Comparison of ENCODE assay signal across 14 cellular contexts in genomic region chr2:467892-468630, GRCh38.
DNase-seq lines count a peak whose midpoint lies in the region; ATAC-seq and TF ChIP-seq lines count a peak whose summit lies in the region.
"Had no signal": no experiment of that assay in that cellular context is flagged by ENCODE, and none has a peak within 500 bp of the region (broad histone marks: within the 10 kb centered on the region; RNA-seq: fewer than 3 reads in every experiment).

No MANE protein-coding gene starts in this region.

- peak overlapping the region; percentile 83 to 85 for H3K4me3 Mint-ChIP-seq in stimulated activated naive B cell treated with anti-CD40 and anti-IgM and Interleukin-4, amounts not matched to agents 10 μg/mL and 1 μg/mL and 100 μg/mL, for 72 hours
- H3K4me3 Mint-ChIP-seq in HFFc6 = no peak overlapping the region

- WGBS in SK-N-SH (ENCODE audit: low lambda C conversion rate) = 27% methylated on average over 43 of the region's 69 CpGs
- 7% methylated on average over 64 of the region's 69 CpGs for WGBS in mesenchymal stem cell

- no peaks in the 10 kb centered on the region for H3K27me3 ChIP-seq in SK-N-SH (ENCODE audit: insufficient read depth)
- peaks cover 20 to 33% of the 10 kb centered on the region in 2 experiments for H3K27me3 ChIP-seq in mesenchymal stem cell (ENCODE audit: control insufficient read depth in 1 of 2, insufficient read depth in 1 of 2, low read length in 2 of 2)

- H3K4me2 ChIP-seq in SK-N-SH = no peak overlapping the region
- peak overlapping the region; percentile 84 for H3K4me2 ChIP-seq in mesenchymal stem cell (ENCODE audit: low read length, poor library complexity, severe bottlenecking)

- H3K27me3 Mint-ChIP-seq in stimulated activated naive B cell treated with anti-CD40 and anti-IgM and Interleukin-4, amounts not matched to agents 10 μg/mL and 1 μg/mL and 100 μg/mL, for 72 hours = peaks cover 21 to 27% of the 10 kb centered on the region in 2 donors
- no peaks in the 10 kb centered on the region; the same call in 1 of the 2 replicates for H3K27me3 Mint-ChIP-seq in HFFc6 (ENCODE audit: insufficient read depth)

- H3K36me3 ChIP-seq in SK-N-SH (replicated peaks in 1 of 2; ENCODE audit: control insufficient read depth in 1 of 2, insufficient read depth in 2 of 2, low read length in 1 of 2) (no peaks in the 10 kb centered on the region), mesenchymal stem cell (ENCODE audit: control insufficient read depth in 1 of 2, insufficient read depth in 2 of 2, low read depth in 1 of 2, low read length in 2 of 2) (no peaks in the 10 kb centered on the region)
- H3K36me3 ChIP-seq: HAP-1 had no signal

- no peak overlapping the region for H4K8ac ChIP-seq in mesenchymal stem cell (ENCODE audit: low read length)

- no peak overlapping the region for H4K91ac ChIP-seq in mesenchymal stem cell (ENCODE audit: low read length)

- H3K27ac ChIP-seq in SK-N-SH (ENCODE audit: low read depth in 2 of 2, low read length in 1 of 2) = no peak overlapping the region
- H3K27ac ChIP-seq in mesenchymal stem cell (ENCODE audit: low read length, poor library complexity, severe bottlenecking) = no peak overlapping the region
- H3K27ac ChIP-seq: 22Rv1 had no signal

- no peaks in the 10 kb centered on the region for H4K20me1 ChIP-seq in SK-N-SH (ENCODE audit: insufficient read depth)

- H2BK12ac ChIP-seq in mesenchymal stem cell (ENCODE audit: low read length in 2 of 2) = no peak overlapping the region

- no peaks in the 10 kb centered on the region for H3K79me1 ChIP-seq in mesenchymal stem cell (replicated peaks; ENCODE audit: low read length, poor library complexity, severe bottlenecking)

- peaks cover 17 to 41% of the 10 kb centered on the region in 2 donors for H3K4me1 Mint-ChIP-seq in stimulated activated naive B cell treated with anti-CD40 and anti-IgM and Interleukin-4, amounts not matched to agents 10 μg/mL and 1 μg/mL and 100 μg/mL, for 72 hours
- no peaks in the 10 kb centered on the region for H3K4me1 Mint-ChIP-seq in HFFc6 (ENCODE audit: low read depth)

- ATAC-seq in SK-N-SH treated with all-trans-retinoic acid at 6 μM for 48 hours (no peak), GM18867 (IDR thresholded peaks at IDR 0.05; ENCODE audit: unreplicated experiment) (no peak)
- ATAC-seq in stimulated activated naive B cell treated with anti-CD40 and anti-IgM and Interleukin-4, amounts not matched to agents 10 μg/mL and 1 μg/mL and 100 μg/mL, for 72 hours (replicated peaks) = peak; percentile 16 to 19

- H2BK5ac ChIP-seq in mesenchymal stem cell (ENCODE audit: low read depth, low read length, poor library complexity, severe bottlenecking) = no peak overlapping the region

- H3K9me3 ChIP-seq in SK-N-SH (0 out of 2 replicates have a peak, but pooled peaks cover 4% of the 10 kb centered on the region), mesenchymal stem cell (ENCODE audit: control insufficient read depth, low read length) (no peaks in the 10 kb centered on the region)
- H3K9me3 ChIP-seq: HAP-1 had no signal

- H3K9me3 Mint-ChIP-seq in stimulated activated naive B cell treated with anti-CD40 and anti-IgM and Interleukin-4, amounts not matched to agents 10 μg/mL and 1 μg/mL and 100 μg/mL, for 72 hours = peaks cover 0 to 4% of the 10 kb centered on the region in 2 donors
- H3K9me3 Mint-ChIP-seq in HFFc6 = peaks cover 43% of the 10 kb centered on the region

- peak; percentile 76 for DNase-seq in SK-N-SH
- DNase-seq in ecto neural progenitor cell (ENCODE audit: low spot score) = peak; percentile 53
- DNase-seq in mesenchymal stem cell = no peak
- DNase-seq in stimulated activated naive B cell treated with anti-CD40 and anti-IgM and Interleukin-4, amounts not matched to agents 10 μg/mL and 1 μg/mL and 100 μg/mL, for 72 hours = no peak
- DNase-seq in foreskin fibroblast = no peak
- DNase-seq in HFFc6 = no peak
- DNase-seq: erythroblast, GDM1, NCI-H2171, substantia nigra had no signal

- H2AFZ ChIP-seq in SK-N-SH (ENCODE audit: low read depth) = no peak overlapping the region
- H2AFZ ChIP-seq in mesenchymal stem cell (ENCODE audit: low read depth, low read length) = no peak overlapping the region

- no peak for TF ChIP-seq EP300 in SK-N-SH (IDR thresholded peaks at IDR 0.05; ENCODE audit: borderline replicate concordance in 1 of 2, low read depth in 1 of 2, low read length in 1 of 2)

- peaks cover 0 to 2% of the 10 kb centered on the region in 2 experiments; a peak in 1 of 4 replicates for H3K4me1 ChIP-seq in SK-N-SH (ENCODE audit: control insufficient read depth in 1 of 2, insufficient read depth in 2 of 2, low read depth in 1 of 2, low read length in 1 of 2)
- H3K4me1 ChIP-seq in mesenchymal stem cell (ENCODE audit: control insufficient read depth, insufficient read depth, low read depth, low read length) = peaks cover 11% of the 10 kb centered on the region
- H3K4me1 ChIP-seq: HAP-1 had no signal

- H3K9me2 ChIP-seq in SK-N-SH = no peaks in the 10 kb centered on the region

- no peak for TF ChIP-seq RAD21 in SK-N-SH (IDR thresholded peaks at IDR 0.05; ENCODE audit: low read length)

- no peaks in the 10 kb centered on the region for H3F3A ChIP-seq in SK-N-SH (replicated peaks; ENCODE audit: insufficient read depth)

- H3K4me3 ChIP-seq in SK-N-SH (ENCODE audit: low read depth in 2 of 2, low read length in 1 of 2) (peak overlapping the region in 1 of 2 experiments; percentile 30; a peak in 1 of 4 replicates), mesenchymal stem cell (ENCODE audit: insufficient read depth in 1 of 2, low read depth in 1 of 2, low read length in 2 of 2) (peak overlapping the region in 1 of 2 experiments; percentile 50), foreskin fibroblast (ENCODE audit: low read depth in 1 of 2, low read length in 2 of 2) (no peak overlapping the region)
- H3K4me3 ChIP-seq: HAP-1 had no signal

- POLR2A ChIA-PET in SK-N-SH (lab: Yijun Ruan, JAX) = no interaction called here

- no peak overlapping the region for H2BK120ac ChIP-seq in mesenchymal stem cell (ENCODE audit: low read depth, low read length)

- no peak overlapping the region for H3K4ac ChIP-seq in mesenchymal stem cell (ENCODE audit: low read depth in 1 of 2, low read length in 2 of 2)

- H3K36me3 Mint-ChIP-seq in stimulated activated naive B cell treated with anti-CD40 and anti-IgM and Interleukin-4, amounts not matched to agents 10 μg/mL and 1 μg/mL and 100 μg/mL, for 72 hours = peaks cover 0 to 6% of the 10 kb centered on the region in 2 donors
- no peaks in the 10 kb centered on the region for H3K36me3 Mint-ChIP-seq in HFFc6 (ENCODE audit: low read depth)

- no peak overlapping the region for H3K27ac Mint-ChIP-seq in stimulated activated naive B cell treated with anti-CD40 and anti-IgM and Interleukin-4, amounts not matched to agents 10 μg/mL and 1 μg/mL and 100 μg/mL, for 72 hours
- H3K27ac Mint-ChIP-seq in HFFc6 = no peak overlapping the region

- CTCF ChIA-PET in SK-N-SH (lab: Yijun Ruan, JAX) = interaction anchor here (0.7 to 1.4 kb wide), 2 partner anchors 30 to 135 kb away, joined by 3 to 5 read pairs; no protein-coding TSS in a partner anchor

- TF ChIP-seq CTCF in SK-N-SH (IDR thresholded peaks at IDR 0.05) (no peak), foreskin fibroblast (IDR thresholded peaks at IDR 0.05; ENCODE audit: low read depth, low read length) (no peak), HFFc6 (IDR thresholded peaks at IDR 0.05) (no peak)

- H3K18ac ChIP-seq in mesenchymal stem cell (ENCODE audit: low read depth in 1 of 2, low read length in 2 of 2) = no peak overlapping the region

- no peaks in the 10 kb centered on the region for H3K79me2 ChIP-seq in SK-N-SH (ENCODE audit: insufficient read depth)

- H2AK5ac ChIP-seq in mesenchymal stem cell (ENCODE audit: low read length, severe bottlenecking) = no peak overlapping the region

- H3K9ac ChIP-seq in SK-N-SH (no peak overlapping the region), mesenchymal stem cell (ENCODE audit: low read length) (no peak overlapping the region)

- no peak overlapping the region for H3K23ac ChIP-seq in mesenchymal stem cell (ENCODE audit: low read length in 2 of 2)

- H2BK15ac ChIP-seq in mesenchymal stem cell (ENCODE audit: low read depth, poor library complexity, severe bottlenecking) = no peak overlapping the region

- H3K14ac ChIP-seq in mesenchymal stem cell (ENCODE audit: low read length in 2 of 2) = no peak overlapping the region

TF ChIP-seq in SK-N-SH, 30 proteins besides CTCF, POLR2A, EP300 and RAD21 (continues in another document):
- no peak for TF ChIP-seq NRF1 (IDR thresholded peaks at IDR 0.05; ENCODE audit: low read depth, low read length)
- no peak for TF ChIP-seq POLR2AphosphoS5 (IDR thresholded peaks at IDR 0.05; ENCODE audit: low read depth, low read length)
- no peak for TF ChIP-seq ELF1 (IDR thresholded peaks at IDR 0.05)
- no peak for TF ChIP-seq RFX5 (IDR thresholded peaks at IDR 0.05; ENCODE audit: low read length)
- TF ChIP-seq, protein P1, sequence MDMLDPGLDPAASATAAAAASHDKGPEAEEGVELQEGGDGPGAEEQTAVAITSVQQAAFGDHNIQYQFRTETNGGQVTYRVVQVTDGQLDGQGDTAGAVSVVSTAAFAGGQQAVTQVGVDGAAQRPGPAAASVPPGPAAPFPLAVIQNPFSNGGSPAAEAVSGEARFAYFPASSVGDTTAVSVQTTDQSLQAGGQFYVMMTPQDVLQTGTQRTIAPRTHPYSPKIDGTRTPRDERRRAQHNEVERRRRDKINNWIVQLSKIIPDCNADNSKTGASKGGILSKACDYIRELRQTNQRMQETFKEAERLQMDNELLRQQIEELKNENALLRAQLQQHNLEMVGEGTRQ (IDR thresholded peaks at IDR 0.05; ENCODE audit: borderline replicate concordance, low read depth, low read length) = no peak
- TF ChIP-seq NFIC (IDR thresholded peaks at IDR 0.05; ENCODE audit: borderline replicate concordance) = no peak
- no peak for TF ChIP-seq TEAD4 (IDR thresholded peaks at IDR 0.05; ENCODE audit: borderline replicate concordance, insufficient read depth)

TF ChIP-seq in SK-N-SH treated with all-trans-retinoic acid at 6 μM for 48 hours, 23 proteins besides CTCF, POLR2A, EP300 and RAD21 (continues in another document):
- TF ChIP-seq PATZ1 (CRISPR knock-in tag; IDR thresholded peaks at IDR 0.05; ENCODE audit: borderline replicate concordance) = no peak
- no peak for TF ChIP-seq ZFP3 (CRISPR knock-in tag; IDR thresholded peaks at IDR 0.05)
- TF ChIP-seq ESRRG (CRISPR knock-in tag; IDR thresholded peaks at IDR 0.05) = no peak
- TF ChIP-seq OSR1 (CRISPR knock-in tag; IDR thresholded peaks at IDR 0.05) = no peak

Comparison
In these comparisons a context has a peak if more than half of its experiments do, and no peak if none do; other contexts are left out.
1. DNase-seq: peak in SK-N-SH (single experiment) and ecto neural progenitor cell (single experiment); none in mesenchymal stem cell (single experiment), stimulated activated naive B cell treated with anti-CD40 and anti-IgM and Interleukin-4, amounts not matched to agents 10 μg/mL and 1 μg/mL and 100 μg/mL, for 72 hours (single experiment), foreskin fibroblast (0 of 2) and HFFc6 (single experiment).
2. ATAC-seq: peak in stimulated activated naive B cell treated with anti-CD40 and anti-IgM and Interleukin-4, amounts not matched to agents 10 μg/mL and 1 μg/mL and 100 μg/mL, for 72 hours (2 of 2); none in SK-N-SH treated with all-trans-retinoic acid at 6 μM for 48 hours (single experiment) and GM18867 (single experiment).